15 cellular contexts compared by ENCODE assay signal in the genomic region with DNA sequence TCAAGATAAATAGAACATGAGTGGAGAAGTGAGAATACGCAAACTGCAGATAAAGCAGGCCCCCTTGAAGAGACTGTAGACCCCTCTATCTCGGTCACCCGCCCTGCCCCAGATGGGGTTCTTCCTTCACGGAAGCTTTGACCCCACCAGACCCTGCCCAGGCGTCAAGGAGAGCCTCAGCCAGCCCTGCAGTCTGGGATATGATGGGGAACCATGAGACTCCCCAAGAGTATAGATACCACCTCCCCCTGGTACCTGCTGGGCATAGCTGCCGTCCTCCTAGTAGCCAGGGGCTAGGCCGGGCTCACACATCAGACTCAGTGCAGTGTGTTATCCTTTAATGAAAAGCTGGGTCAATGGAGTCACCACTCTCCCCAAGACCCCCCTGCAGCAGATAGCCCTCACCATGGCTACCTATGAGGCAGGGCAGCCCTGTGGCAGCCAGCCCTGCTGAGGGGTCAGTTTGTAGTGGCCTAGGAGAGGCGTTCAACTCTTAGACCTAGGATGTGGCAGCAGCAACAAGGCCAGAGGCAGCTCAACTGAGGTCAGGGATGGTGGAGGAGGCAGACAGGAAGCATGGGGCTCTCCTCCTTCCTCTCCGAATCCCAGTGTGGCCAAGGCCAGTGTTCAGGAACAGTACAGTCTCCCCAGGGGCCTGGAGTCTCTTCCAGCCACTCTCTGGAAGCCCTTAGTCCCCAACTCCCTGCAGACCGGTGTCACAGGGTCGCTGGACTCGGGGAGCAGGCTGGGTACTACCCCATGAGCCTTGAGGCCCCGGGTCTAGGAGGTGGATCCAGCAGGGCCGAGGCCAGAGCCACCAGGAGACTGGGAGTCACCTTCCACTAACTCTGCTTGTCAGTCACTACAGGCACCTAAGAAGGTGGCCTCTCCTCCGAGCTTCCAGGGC. TPM values are rescaled to one million over a fixed set of nuclear protein-coding genes. Genes with fewer than 3 reads are reported as not detected.
DNase-seq lines count a peak whose midpoint lies in the region; ATAC-seq and TF ChIP-seq lines count a peak whose summit lies in the region.
"Had no signal": no experiment of that assay in that cellular context is flagged by ENCODE, and none has a peak within 500 bp of the region (broad histone marks: within the 10 kb centered on the region; RNA-seq: fewer than 3 reads in every experiment).

No MANE protein-coding gene starts in this region.

- ATAC-seq in HG03571 (IDR thresholded peaks at IDR 0.05; ENCODE audit: unreplicated experiment), result no peak
- no peak for ATAC-seq in HG02938 (IDR thresholded peaks at IDR 0.05; ENCODE audit: unreplicated experiment)
- ATAC-seq in HG03135 (IDR thresholded peaks at IDR 0.05; ENCODE audit: unreplicated experiment), result no peak

- H3K36me3 ChIP-seq in WERI-Rb-1 (peaks cover 51% of the 10 kb centered on the region), suprapubic skin (peaks cover 53% of the 10 kb centered on the region)

- H3K4me1 ChIP-seq in suprapubic skin, result peaks cover 37% of the 10 kb centered on the region

- POLR2A ChIA-PET in activated CD4-positive, alpha-beta T cell treated with anti-CD3 and anti-CD28 coated beads, Interleukin-2, amount 10 ng/mL, durations not matched to agents 7 days and 5 days (lab: Charles Lee), result no interaction called here

- H3K9me3 ChIP-seq in WERI-Rb-1 (ENCODE audit: severe bottlenecking) (no peaks in the 10 kb centered on the region), suprapubic skin (no peaks in the 10 kb centered on the region)

- WGBS in lower leg skin, 2 donors, result 81 to 88% methylated on average over 10 to 12 of the region's 15 CpGs
- WGBS in suprapubic skin, result 94% methylated on average over 6 of the region's 15 CpGs

- TF ChIP-seq CTCF in WERI-Rb-1 (IDR thresholded peaks at IDR 0.05; ENCODE audit: low read depth, low read length) (no peak), lower leg skin (IDR thresholded peaks at IDR 0.05) (no peak), suprapubic skin (IDR thresholded peaks at IDR 0.05) (no peak)

- H3K4me3 Mint-ChIP-seq in activated CD4-positive, alpha-beta T cell treated with anti-CD3 and anti-CD28 coated beads, Interleukin-2, amount 10 ng/mL, durations not matched to agents 7 days and 5 days, result no peak overlapping the region
- H3K4me3 Mint-ChIP-seq: CD4-positive, CD25-positive, alpha-beta regulatory T cell; IgD-negative memory B cell had no signal

- intact Hi-C loops in lower leg skin (cut with DNase I; ENCODE audit: low total_unique reads), result no loop called here

- peak; percentile 2 for DNase-seq in activated CD4-positive, alpha-beta T cell treated with anti-CD3 and anti-CD28 coated beads for 1 hour
- DNase-seq in activated CD4-positive, alpha-beta T cell treated with anti-CD3 and anti-CD28 coated beads, Interleukin-2, amount 10 ng/mL, durations not matched to agents 7 days and 5 days, result no peak
- DNase-seq in WERI-Rb-1 (peak; percentile 5), lower leg skin (ENCODE audit: low spot score in 2 of 2) (peak; percentile 15 to 82), suprapubic skin (ENCODE audit: low spot score in 2 of 2) (peak; percentile 62 to 74)
- DNase-seq: amniotic stem cell; CD4-positive, CD25-positive, alpha-beta regulatory T cell; dermis blood vessel endothelial cell; NCI-H1092 had no signal

- H3K4me1 Mint-ChIP-seq in activated CD4-positive, alpha-beta T cell treated with anti-CD3 and anti-CD28 coated beads, Interleukin-2, amount 10 ng/mL, durations not matched to agents 7 days and 5 days, result no peaks in the 10 kb centered on the region

- TF ChIP-seq POLR2A in lower leg skin (IDR thresholded peaks at IDR 0.05) (no peak), suprapubic skin (IDR thresholded peaks at IDR 0.05) (no peak)

- CTCF ChIA-PET in activated CD4-positive, alpha-beta T cell treated with anti-CD3 and anti-CD28 coated beads, Interleukin-2, amount 10 ng/mL, durations not matched to agents 7 days and 5 days (lab: Charles Lee), result interaction anchor here (0.5 to 3.1 kb wide), 4 partner anchors 11 to 615 kb away, joined by 3 to 15 read pairs (median 4); no protein-coding TSS in a partner anchor

- H3K27ac Mint-ChIP-seq in activated CD4-positive, alpha-beta T cell treated with anti-CD3 and anti-CD28 coated beads, Interleukin-2, amount 10 ng/mL, durations not matched to agents 7 days and 5 days, result no peak overlapping the region
- H3K27ac Mint-ChIP-seq: CD4-positive, CD25-positive, alpha-beta regulatory T cell; IgD-negative memory B cell had no signal

- no peak overlapping the region for H3K4me3 ChIP-seq in WERI-Rb-1 (ENCODE audit: low read depth, low read length)
- no peak overlapping the region for H3K4me3 ChIP-seq in lower leg skin (ENCODE audit: low read depth, poor library complexity, severe bottlenecking)
- H3K4me3 ChIP-seq in suprapubic skin, result no peak overlapping the region

- TF ChIP-seq EP300 in suprapubic skin (IDR thresholded peaks at IDR 0.05), result no peak

- no peak overlapping the region for H3K27ac ChIP-seq in WERI-Rb-1
- peak overlapping the region; percentile 91 for H3K27ac ChIP-seq in suprapubic skin

- no peaks in the 10 kb centered on the region for H3K9me3 Mint-ChIP-seq in activated CD4-positive, alpha-beta T cell treated with anti-CD3 and anti-CD28 coated beads, Interleukin-2, amount 10 ng/mL, durations not matched to agents 7 days and 5 days
- H3K9me3 Mint-ChIP-seq: IgD-negative memory B cell had no signal

- H3K27me3 Mint-ChIP-seq in activated CD4-positive, alpha-beta T cell treated with anti-CD3 and anti-CD28 coated beads, Interleukin-2, amount 10 ng/mL, durations not matched to agents 7 days and 5 days, result no peaks in the 10 kb centered on the region
- H3K27me3 Mint-ChIP-seq: IgD-negative memory B cell had no signal

- H3K27me3 ChIP-seq in WERI-Rb-1 (ENCODE audit: insufficient read depth, low read depth, severe bottlenecking) (no peaks in the 10 kb centered on the region), suprapubic skin (no peaks in the 10 kb centered on the region)

- H3K36me3 Mint-ChIP-seq in activated CD4-positive, alpha-beta T cell treated with anti-CD3 and anti-CD28 coated beads, Interleukin-2, amount 10 ng/mL, durations not matched to agents 7 days and 5 days (ENCODE audit: low read depth), result no peaks in the 10 kb centered on the region
- H3K36me3 Mint-ChIP-seq: CD4-positive, CD25-positive, alpha-beta regulatory T cell; IgD-negative memory B cell had no signal

RNA-seq across cellular contexts. Expression of gene PLXNB1, which starts 26.1 kb away (rescaled TPM):
- 1 to 10 TPM; 2.3 to 2.5 TPM for total RNA-seq in activated CD4-positive, alpha-beta T cell treated with anti-CD3 and anti-CD28 coated beads, Interleukin-2, amount 10 ng/mL, durations not matched to agents 7 days and 5 days
- total RNA-seq in lower leg skin, result 100 to 1,000 TPM; 111 to 227 (median 145) TPM
- 100 to 1,000 TPM; 188 to 384 (median 220) TPM for total RNA-seq in suprapubic skin

RNA-seq across cellular contexts. Expression of gene FBXW12, which starts 31.8 kb away (rescaled TPM):
- total RNA-seq in activated CD4-positive, alpha-beta T cell treated with anti-CD3 and anti-CD28 coated beads, Interleukin-2, amount 10 ng/mL, durations not matched to agents 7 days and 5 days, result not detected
- total RNA-seq in lower leg skin (not detected), suprapubic skin (not detected)
- total RNA-seq: A172; CD4-positive, CD25-positive, alpha-beta regulatory T cell; dermis blood vessel endothelial cell; mesenteric fat pad had no signal

RNA-seq across cellular contexts. Expression of gene CCDC51, which starts 36.1 kb away (rescaled TPM):
- total RNA-seq in activated CD4-positive, alpha-beta T cell treated with anti-CD3 and anti-CD28 coated beads, Interleukin-2, amount 10 ng/mL, durations not matched to agents 7 days and 5 days, result 10 to 100 TPM; 11.6 to 15.1 TPM
- total RNA-seq in lower leg skin (10 to 100 TPM in 3 of 4 donors, 1 to 10 TPM in 1; 6.7 to 17.1 (median 11.6) TPM), suprapubic skin (10 to 100 TPM in 3 of 4 donors, 1 to 10 TPM in 1; 6.4 to 18.7 (median 13.6) TPM)

RNA-seq across cellular contexts. Expression of gene TMA7, which starts 36.3 kb away (rescaled TPM):
- total RNA-seq in activated CD4-positive, alpha-beta T cell treated with anti-CD3 and anti-CD28 coated beads, Interleukin-2, amount 10 ng/mL, durations not matched to agents 7 days and 5 days, result 100 to 1,000 TPM; 285 to 290 TPM
- total RNA-seq in lower leg skin, result 100 to 1,000 TPM; 173 to 271 (median 250) TPM
- total RNA-seq in suprapubic skin, result 100 to 1,000 TPM; 122 to 281 (median 190) TPM

RNA-seq across cellular contexts. Expression of gene ATRIP, which starts 42.8 kb away (rescaled TPM):
- 10 to 100 TPM; 17.4 to 19.4 TPM for total RNA-seq in activated CD4-positive, alpha-beta T cell treated with anti-CD3 and anti-CD28 coated beads, Interleukin-2, amount 10 ng/mL, durations not matched to agents 7 days and 5 days
- total RNA-seq in lower leg skin, result 10 to 100 TPM in 2 of 4 donors, 1 to 10 TPM in 2; 5.6 to 14.1 (median 9.3) TPM
- total RNA-seq in suprapubic skin, result 10 to 100 TPM in 2 of 4 donors, 1 to 10 TPM in 2; 8.7 to 12.7 (median 10.2) TPM

Comparison
In these comparisons a context has a peak if more than half of its experiments do, and no peak if none do; other contexts are left out.
1. RNA of gene PLXNB1, which starts 26.1 kb away (total RNA-seq): 188 to 384 TPM in suprapubic skin and 111 to 227 TPM in lower leg skin; 2.3 to 2.5 TPM in activated CD4-positive, alpha-beta T cell treated with anti-CD3 and anti-CD28 coated beads, Interleukin-2, amount 10 ng/mL, durations not matched to agents 7 days and 5 days; every median in the first group is over 10 times any median in the second.